Comparison of ENCODE assay signal across 8 cellular contexts in genomic region chr1:155128755-155129473, GRCh38. TPM values are rescaled to one million over a fixed set of nuclear protein-coding genes. Genes with fewer than 3 reads are reported as not detected.
DNase-seq lines count a peak whose midpoint lies in the region; ATAC-seq, FAIRE-seq and TF ChIP-seq lines count a peak whose summit lies in the region.

No MANE protein-coding gene starts in this region.

- H3K4me1 Mint-ChIP-seq in GM23338 (peaks cover 61% of the 10 kb centered on the region), T-helper 17 cell (peaks cover 33% of the 10 kb centered on the region), progenitor cell of endocrine pancreas (ENCODE audit: low read depth) (peaks cover 41% of the 10 kb centered on the region)

- intact Hi-C loops in heart right ventricle (cut with DNase I), result loop anchor here in 9 of 10 donors (2.0 to 5.0 kb wide), 5 partner anchors 34 to 42 kb away; no protein-coding TSS in a partner anchor

- H3K79me2 ChIP-seq in GM23338 (replicated peaks; ENCODE audit: insufficient read depth), result no peaks in the 10 kb centered on the region

- no peak for ATAC-seq in GM23338
- ATAC-seq in T-helper 17 cell, result peak; percentile 24
- ATAC-seq in heart right ventricle, result peak; percentile 9 to 69 (median 46)
- ATAC-seq in GM18498 (IDR thresholded peaks at IDR 0.05; ENCODE audit: unreplicated experiment), result no peak

- H3K4me3 Mint-ChIP-seq in GM23338, result peak overlapping the region; percentile 80
- peak overlapping the region; percentile 94 for H3K4me3 Mint-ChIP-seq in T-helper 17 cell
- H3K4me3 Mint-ChIP-seq in progenitor cell of endocrine pancreas (ENCODE audit: low read depth), result peak overlapping the region; percentile 81

- H3K27ac ChIP-seq in GM23338 (ENCODE audit: low read depth), result no peak overlapping the region
- peak overlapping the region; percentile 81 to 99 (median 94) for H3K27ac ChIP-seq in heart right ventricle

- H3K36me3 Mint-ChIP-seq in GM23338 (ENCODE audit: low read depth) (peaks cover 11% of the 10 kb centered on the region), T-helper 17 cell (ENCODE audit: low read depth) (no peaks in the 10 kb centered on the region), progenitor cell of endocrine pancreas (ENCODE audit: insufficient read depth) (peaks cover 6% of the 10 kb centered on the region)

- H3K36me3 ChIP-seq in GM23338 (ENCODE audit: insufficient read depth) (no peaks in the 10 kb centered on the region), heart right ventricle (peaks cover 0 to 33% (median 26%) of the 10 kb centered on the region in 9 donors)

- H3K4me3 ChIP-seq in GM23338, result peak overlapping the region; percentile 72
- peak overlapping the region; percentile 47 to 93 (median 79) for H3K4me3 ChIP-seq in heart right ventricle

- H4K20me1 ChIP-seq in GM23338 (replicated peaks; ENCODE audit: insufficient read depth), result no peaks in the 10 kb centered on the region

- H3K9me2 ChIP-seq in GM23338 (ENCODE audit: insufficient read depth), result no peaks in the 10 kb centered on the region

- no peaks in the 10 kb centered on the region for H3K9me3 Mint-ChIP-seq in GM23338
- H3K9me3 Mint-ChIP-seq in progenitor cell of endocrine pancreas (ENCODE audit: low read depth), result no peaks in the 10 kb centered on the region

- H3K27ac Mint-ChIP-seq in GM23338 (no peak overlapping the region), T-helper 17 cell (peak overlapping the region; percentile 14), progenitor cell of endocrine pancreas (peak overlapping the region; percentile 96)

- peaks cover 69% of the 10 kb centered on the region for H3K27me3 Mint-ChIP-seq in GM23338 (ENCODE audit: insufficient read depth, low read depth, poor library complexity)
- peaks cover 26% of the 10 kb centered on the region for H3K27me3 Mint-ChIP-seq in T-helper 17 cell
- peaks cover 32% of the 10 kb centered on the region for H3K27me3 Mint-ChIP-seq in progenitor cell of endocrine pancreas

- FAIRE-seq in D721Med (lab: Jason Lieb, UNC) (no peak), frontal cortex (lab: Jason Lieb, UNC) (no peak)

- DNase-seq in GM23338 (ENCODE audit: low spot score), result peak; percentile 65
- DNase-seq in T-helper 17 cell, result no peak
- peak; percentile 28 to 77 for DNase-seq in heart right ventricle
- no peak for DNase-seq in progenitor cell of endocrine pancreas (ENCODE audit: low spot score, unreplicated experiment)
- DNase-seq in D721Med (ENCODE audit: insufficient read length, low spot score), result no peak
- DNase-seq in stimulated activated CD4-positive, alpha-beta T cell treated with anti-CD3 and anti-CD28 coated beads, Interleukin-4, amount 100 ng/mL, for 4 hours, result no peak
- DNase-seq in frontal cortex (ENCODE audit: low spot score in 2 of 2), result no peak

- H3K27me3 ChIP-seq in GM23338 (ENCODE audit: insufficient read depth) (peaks cover 75% of the 10 kb centered on the region), heart right ventricle (peaks cover 0 to 55% (median 0%) of the 10 kb centered on the region in 7 donors)

- peaks cover 13% of the 10 kb centered on the region for H3F3A ChIP-seq in GM23338 (replicated peaks; ENCODE audit: low read depth)

- peak overlapping the region; percentile 43; the same call in 1 of the 2 replicates for H2AFZ ChIP-seq in GM23338

- WGBS in heart right ventricle, 2 donors, result 8 to 23% methylated on average over 14 of the region's 14 CpGs

- H3K4me1 ChIP-seq in GM23338 (ENCODE audit: insufficient read depth) (peaks cover 51% of the 10 kb centered on the region), heart right ventricle (peaks cover 17 to 87% (median 68%) of the 10 kb centered on the region in 9 donors)

- TF ChIP-seq CTCF in GM23338 (conservative IDR thresholded peaks at IDR 0.05; ENCODE audit: low read depth in 2 of 2), result no peak
- TF ChIP-seq CTCF in heart right ventricle (IDR thresholded peaks at IDR 0.05), result no peak
- no peak for TF ChIP-seq CTCF in progenitor cell of endocrine pancreas (IDR thresholded peaks at IDR 0.05; ENCODE audit: unreplicated experiment)
- no peak for TF ChIP-seq CTCF in D721Med (IDR thresholded peaks at IDR 0.05; ENCODE audit: insufficient read depth, missing control alignments)

- peak overlapping the region; percentile 95 for H3K4me2 ChIP-seq in GM23338

- H3K9me3 ChIP-seq in T-helper 17 cell (ENCODE audit: control insufficient read depth, low read length, poor library complexity, severe bottlenecking), result no peaks in the 10 kb centered on the region
- H3K9me3 ChIP-seq in heart right ventricle, result no peaks in the 10 kb centered on the region

TF ChIP-seq in GM23338, 12 proteins besides CTCF, POLR2A, EP300 and RAD21 (continues in another document):
- TF ChIP-seq ETS1 (IDR thresholded peaks at IDR 0.05) (no peak), ZNF114 (CRISPR knock-in tag; IDR thresholded peaks at IDR 0.05) (no peak), JUNB (IDR thresholded peaks at IDR 0.05; ENCODE audit: unreplicated experiment) (no peak), EZH2phosphoT487 (IDR thresholded peaks at IDR 0.05; ENCODE audit: unreplicated experiment) (no peak), CREB1 (CRISPR knock-in tag; IDR thresholded peaks at IDR 0.05; ENCODE audit: low read depth) (no peak), ZNF331 (CRISPR knock-in tag; IDR thresholded peaks at IDR 0.05; ENCODE audit: low read depth) (no peak)
- TF ChIP-seq, protein P1, sequence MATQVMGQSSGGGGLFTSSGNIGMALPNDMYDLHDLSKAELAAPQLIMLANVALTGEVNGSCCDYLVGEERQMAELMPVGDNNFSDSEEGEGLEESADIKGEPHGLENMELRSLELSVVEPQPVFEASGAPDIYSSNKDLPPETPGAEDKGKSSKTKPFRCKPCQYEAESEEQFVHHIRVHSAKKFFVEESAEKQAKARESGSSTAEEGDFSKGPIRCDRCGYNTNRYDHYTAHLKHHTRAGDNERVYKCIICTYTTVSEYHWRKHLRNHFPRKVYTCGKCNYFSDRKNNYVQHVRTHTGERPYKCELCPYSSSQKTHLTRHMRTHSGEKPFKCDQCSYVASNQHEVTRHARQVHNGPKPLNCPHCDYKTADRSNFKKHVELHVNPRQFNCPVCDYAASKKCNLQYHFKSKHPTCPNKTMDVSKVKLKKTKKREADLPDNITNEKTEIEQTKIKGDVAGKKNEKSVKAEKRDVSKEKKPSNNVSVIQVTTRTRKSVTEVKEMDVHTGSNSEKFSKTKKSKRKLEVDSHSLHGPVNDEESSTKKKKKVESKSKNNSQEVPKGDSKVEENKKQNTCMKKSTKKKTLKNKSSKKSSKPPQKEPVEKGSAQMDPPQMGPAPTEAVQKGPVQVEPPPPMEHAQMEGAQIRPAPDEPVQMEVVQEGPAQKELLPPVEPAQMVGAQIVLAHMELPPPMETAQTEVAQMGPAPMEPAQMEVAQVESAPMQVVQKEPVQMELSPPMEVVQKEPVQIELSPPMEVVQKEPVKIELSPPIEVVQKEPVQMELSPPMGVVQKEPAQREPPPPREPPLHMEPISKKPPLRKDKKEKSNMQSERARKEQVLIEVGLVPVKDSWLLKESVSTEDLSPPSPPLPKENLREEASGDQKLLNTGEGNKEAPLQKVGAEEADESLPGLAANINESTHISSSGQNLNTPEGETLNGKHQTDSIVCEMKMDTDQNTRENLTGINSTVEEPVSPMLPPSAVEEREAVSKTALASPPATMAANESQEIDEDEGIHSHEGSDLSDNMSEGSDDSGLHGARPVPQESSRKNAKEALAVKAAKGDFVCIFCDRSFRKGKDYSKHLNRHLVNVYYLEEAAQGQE (IDR thresholded peaks at IDR 0.05; ENCODE audit: unreplicated experiment), result no peak

RNA-seq across cellular contexts. Expression of gene EFNA1, which starts 1.2 kb away (rescaled TPM):
- total RNA-seq in GM23338 (2014; rRNA removed; shearing (Covaris generic)), result 2.1 and 5.1 TPM in 2 replicates
- polyA plus RNA-seq in GM23338 (2016; fragmentation: Nextera tagmentation; extraction: Ambion mirVana), result 3.2 and 5.1 TPM in 2 replicates
- total RNA-seq in T-helper 17 cell, result 1 to 10 TPM in 1 of 2 donors, not detected in 1; 1.0 TPM
- total RNA-seq in heart right ventricle, result 10 to 100 TPM; 28.9 to 50.0 (median 35.6) TPM
- polyA plus RNA-seq in heart right ventricle, result 100 to 1,000 TPM in 1 of 2 donors, 10 to 100 TPM in 1; 44.2 to 104 TPM
- total RNA-seq in progenitor cell of endocrine pancreas, result 22.1 and 22.2 TPM in 2 replicates
- 4.1 TPM for total RNA-seq in frontal cortex

RNA-seq across cellular contexts. Expression of gene SLC50A1, which starts 6.7 kb away (rescaled TPM):
- total RNA-seq in GM23338 (2014; rRNA removed; shearing (Covaris generic)), result 30.0 and 50.5 TPM in 2 replicates
- polyA plus RNA-seq in GM23338 (2016; fragmentation: Nextera tagmentation; extraction: Ambion mirVana) (63.9 and 65.4 TPM in 2 replicates), heart right ventricle (10 to 100 TPM; 23.2 to 33.7 TPM)
- total RNA-seq in T-helper 17 cell (10 to 100 TPM; 25.6 to 27.8 TPM), heart right ventricle (10 to 100 TPM in 2 of 10 donors, 1 to 10 TPM in 8; 5.5 to 16.8 (median 7.9) TPM), progenitor cell of endocrine pancreas (33.3 and 35.5 TPM in 2 replicates), frontal cortex (4.9 TPM)

RNA-seq across cellular contexts. Expression of gene DPM3, which starts 11.4 kb away (rescaled TPM):
- total RNA-seq in GM23338 (2014; rRNA removed; shearing (Covaris generic)), result 13.6 and 19.2 TPM in 2 replicates
- 71.4 and 76.5 TPM in 2 replicates for polyA plus RNA-seq in GM23338 (2016; fragmentation: Nextera tagmentation; extraction: Ambion mirVana)
- total RNA-seq in T-helper 17 cell, result 10 to 100 TPM; 32.1 to 36.0 TPM
- total RNA-seq in heart right ventricle, result 10 to 100 TPM; 48.2 to 70.9 (median 53.4) TPM
- polyA plus RNA-seq in heart right ventricle, result 100 to 1,000 TPM; 144 to 304 TPM
- total RNA-seq in progenitor cell of endocrine pancreas, result 45.6 and 49.3 TPM in 2 replicates
- total RNA-seq in frontal cortex, result 15.1 TPM

RNA-seq across cellular contexts. Expression of gene KRTCAP2, which starts 44.2 kb away (rescaled TPM):
- total RNA-seq in GM23338 (2014; rRNA removed; shearing (Covaris generic)), result 101 and 106 TPM in 2 replicates
- polyA plus RNA-seq in GM23338 (2016; fragmentation: Nextera tagmentation; extraction: Ambion mirVana) (579 and 628 TPM in 2 replicates), heart right ventricle (100 to 1,000 TPM; 302 to 355 TPM)
- total RNA-seq in T-helper 17 cell (100 to 1,000 TPM; 110 to 127 TPM), heart right ventricle (100 to 1,000 TPM in 9 of 10 donors, 10 to 100 TPM in 1; 96.1 to 173 (median 114) TPM), progenitor cell of endocrine pancreas (146 and 149 TPM in 2 replicates), frontal cortex (74.6 TPM)

RNA-seq across cellular contexts. Expression of gene TRIM46, which starts 44.7 kb away (rescaled TPM):
- 15.4 and 18.8 TPM in 2 replicates for total RNA-seq in GM23338 (2014; rRNA removed; shearing (Covaris generic))
- polyA plus RNA-seq in GM23338 (2016; fragmentation: Nextera tagmentation; extraction: Ambion mirVana) (7.4 and 8.1 TPM in 2 replicates), heart right ventricle (under 1 TPM; 0.04 to 0.07 TPM)
- total RNA-seq in T-helper 17 cell (10 to 100 TPM in 1 of 2 donors, 1 to 10 TPM in 1; 9.8 to 12.7 TPM), heart right ventricle (under 1 TPM in 2 of 10 donors, not detected in 8; 0.10 to 0.35 TPM), progenitor cell of endocrine pancreas (21.1 and 25.7 TPM in 2 replicates), frontal cortex (21.2 TPM)

Comparison
In these comparisons a context has a peak if more than half of its experiments do, and no peak if none do; other contexts are left out.
1. ATAC-seq: peak in T-helper 17 cell (single experiment) and heart right ventricle (8 of 8); none in GM23338 (single experiment) and GM18498 (single experiment).
2. DNase-seq: peak in GM23338 (single experiment) and heart right ventricle (2 of 2); none in T-helper 17 cell (0 of 3), progenitor cell of endocrine pancreas (single experiment), D721Med (single experiment), stimulated activated CD4-positive, alpha-beta T cell treated with anti-CD3 and anti-CD28 coated beads, Interleukin-4, amount 100 ng/mL, for 4 hours (0 of 2) and frontal cortex (0 of 2).
3. Peak in every context shown above with its lines, with median percentiles within 50 percentile points of each other: H3K4me3 Mint-ChIP-seq.